ENCODE assay signal across 11 cellular contexts in the genomic region with DNA sequence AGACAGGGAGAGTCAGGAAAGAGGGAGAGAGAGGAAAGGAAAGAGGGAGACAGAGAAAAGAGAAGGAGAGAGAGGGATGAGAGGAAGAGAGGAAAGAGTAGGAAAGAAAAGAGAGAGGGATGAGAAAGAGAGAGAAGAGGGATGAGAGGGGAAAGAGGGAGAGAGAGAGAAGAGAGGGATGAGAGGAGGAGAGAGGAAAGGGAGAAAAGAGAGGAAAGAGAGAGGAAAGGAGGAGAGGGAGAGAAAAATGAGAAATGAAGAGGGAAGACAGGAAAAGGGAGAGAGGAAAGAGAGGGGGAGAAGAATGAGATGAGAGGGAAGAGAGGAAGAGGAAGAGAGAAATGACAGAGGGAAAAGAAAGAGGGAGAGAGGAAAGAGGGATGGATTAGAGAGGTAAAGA.
"Had no signal": no experiment of that assay in that cellular context is flagged by ENCODE, and none has a peak within 500 bp of the region (broad histone marks: within the 10 kb centered on the region; RNA-seq: fewer than 3 reads in every experiment).

No MANE protein-coding gene starts in this region.

- H3K27ac ChIP-seq: GM23248 had no signal

- H2AFZ ChIP-seq: GM23248, GM23338 had no signal

- ATAC-seq: GM23338, HCT116 had no signal

- H3K9me3 ChIP-seq: HAP-1 had no signal

- H3K9me3 Mint-ChIP-seq: GM23338, H9 had no signal

- H3K36me3 ChIP-seq: HAP-1 had no signal

- H3K27ac Mint-ChIP-seq: GM23338, HFFc6 had no signal

- H3K4me1 ChIP-seq: HAP-1 had no signal

- H3K4me3 ChIP-seq: GM23248, GM23338, HAP-1 had no signal

- DNase-seq: GM23248, GOT3, H7, H9, HCEC 1CT, HFFc6 had no signal

- H3K4me2 ChIP-seq: GM23338 had no signal

- H3K9ac ChIP-seq: GM23248 had no signal

- FAIRE-seq: H1, H54 had no signal

- H3K4me3 Mint-ChIP-seq: GM23338, H9, HFFc6 had no signal
